Comparison of ENCODE assay signal across 1 cellular context in genomic region chr15:55237219-55238130, GRCh38.
TF ChIP-seq lines count a peak whose summit lies in the region.

No MANE protein-coding gene starts in this region.

TF ChIP-seq in A549, 52 proteins besides CTCF, POLR2A, EP300 and RAD21 (continued from another document):
- TF ChIP-seq, protein P1, sequence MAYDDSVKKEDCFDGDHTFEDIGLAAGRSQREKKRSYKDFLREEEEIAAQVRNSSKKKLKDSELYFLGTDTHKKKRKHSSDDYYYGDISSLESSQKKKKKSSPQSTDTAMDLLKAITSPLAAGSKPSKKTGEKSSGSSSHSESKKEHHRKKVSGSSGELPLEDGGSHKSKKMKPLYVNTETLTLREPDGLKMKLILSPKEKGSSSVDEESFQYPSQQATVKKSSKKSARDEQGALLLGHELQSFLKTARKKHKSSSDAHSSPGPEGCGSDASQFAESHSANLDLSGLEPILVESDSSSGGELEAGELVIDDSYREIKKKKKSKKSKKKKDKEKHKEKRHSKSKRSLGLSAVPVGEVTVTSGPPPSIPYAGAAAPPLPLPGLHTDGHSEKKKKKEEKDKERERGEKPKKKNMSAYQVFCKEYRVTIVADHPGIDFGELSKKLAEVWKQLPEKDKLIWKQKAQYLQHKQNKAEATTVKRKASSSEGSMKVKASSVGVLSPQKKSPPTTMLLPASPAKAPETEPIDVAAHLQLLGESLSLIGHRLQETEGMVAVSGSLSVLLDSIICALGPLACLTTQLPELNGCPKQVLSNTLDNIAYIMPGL (CRISPR knock-in tag; IDR thresholded peaks at IDR 0.05; ENCODE audit: borderline replicate concordance): no peak
- TF ChIP-seq MYC (IDR thresholded peaks at IDR 0.05; ENCODE audit: borderline replicate concordance, low read length): no peak
